1 cellular context compared by ENCODE assay signal in genomic region chr1:246333855-246334254, GRCh38.
TF ChIP-seq lines count a peak whose summit lies in the region.

No MANE protein-coding gene starts in this region.

TF ChIP-seq in GM12878, 131 proteins besides CTCF, POLR2A, EP300 and RAD21 (continued from another document):
- peak; percentile 14; the same call in 1 of the 2 replicates for TF ChIP-seq CREM (IDR thresholded peaks at IDR 0.05; ENCODE audit: low read depth)
- TF ChIP-seq IRF3 (IDR thresholded peaks at IDR 0.05) = no peak
- TF ChIP-seq MTA2 (IDR thresholded peaks at IDR 0.05; ENCODE audit: low read depth) = peak; percentile 28; the same call in 1 of the 2 replicates
- peak; percentile 42; the same call in 1 of the 2 replicates for TF ChIP-seq NFIC (IDR thresholded peaks at IDR 0.05; ENCODE audit: low read depth, low read length)
- TF ChIP-seq RUNX3 (IDR thresholded peaks at IDR 0.05; ENCODE audit: low read length) = peak; percentile 74
